Comparison of ENCODE assay signal across 8 cellular contexts in genomic region chr12:70733385-70733784, GRCh38.
DNase-seq lines count a peak whose midpoint lies in the region; ATAC-seq, FAIRE-seq and TF ChIP-seq lines count a peak whose summit lies in the region.

No MANE protein-coding gene starts in this region.

- ATAC-seq in HG03097 (IDR thresholded peaks at IDR 0.05; ENCODE audit: low FRiP score, unreplicated experiment) = peak; percentile 90
- peak; percentile 89 for ATAC-seq in sciatic nerve

- FAIRE-seq in D721Med (lab: Jason Lieb, UNC) = peak; percentile 67
- peak; percentile 68 for FAIRE-seq in GM19239 (lab: Jason Lieb, UNC)

- H3K9me3 ChIP-seq in WERI-Rb-1 (ENCODE audit: severe bottlenecking) (no peaks in the 10 kb centered on the region), cardiac muscle cell (ENCODE audit: low read depth) (no peaks in the 10 kb centered on the region)

- H3K4me3 ChIP-seq in WERI-Rb-1 (ENCODE audit: low read depth, low read length) = no peak overlapping the region
- no peak overlapping the region for H3K4me3 ChIP-seq in cardiac muscle cell

- intact Hi-C loops in sciatic nerve (cut with DNase I) = loop anchor here (10.0 kb wide), 1 partner anchor 849 kb away; no protein-coding TSS in a partner anchor

- TF ChIP-seq CTCF in D721Med (IDR thresholded peaks at IDR 0.05; ENCODE audit: insufficient read depth, missing control alignments) (peak; percentile 81), WERI-Rb-1 (IDR thresholded peaks at IDR 0.05; ENCODE audit: low read depth, low read length) (peak; percentile 51), cardiac muscle cell (IDR thresholded peaks at IDR 0.05; ENCODE audit: low read depth, low read length) (peak; percentile 70)

- H3K36me3 ChIP-seq in WERI-Rb-1 (no peaks in the 10 kb centered on the region), cardiac muscle cell (no peaks in the 10 kb centered on the region)

- H3K27ac ChIP-seq in WERI-Rb-1 = no peak overlapping the region
- no peak overlapping the region for H3K27ac ChIP-seq in cardiac muscle cell

- DNase-seq in D721Med (ENCODE audit: insufficient read length, low spot score) (peak; percentile 17), GM19239 (ENCODE audit: insufficient read length, low spot score) (peak; percentile 35), NCI-H2081 treated with DMSO at 0.1 percent for 48 hours (lab: John Stamatoyannopoulos, UW) (peak; percentile 35), WERI-Rb-1 (peak; percentile 37), cardiac muscle cell (ENCODE audit: low read depth in 1 of 2, low spot score in 1 of 2) (peak; percentile 76 to 85), sciatic nerve (ENCODE audit: low spot score) (no peak), T1000 (lab: John Stamatoyannopoulos, UW) (no peak)

- H3K4me1 ChIP-seq in cardiac muscle cell (ENCODE audit: low read depth) = peaks cover 10% of the 10 kb centered on the region

- H3K27me3 ChIP-seq in WERI-Rb-1 (ENCODE audit: insufficient read depth, low read depth, severe bottlenecking) (no peaks in the 10 kb centered on the region), cardiac muscle cell (no peaks in the 10 kb centered on the region)

Comparison
In these comparisons a context has a peak if more than half of its experiments do, and no peak if none do; other contexts are left out.
1. DNase-seq: peak in D721Med (single experiment), GM19239 (single experiment), NCI-H2081 treated with DMSO at 0.1 percent for 48 hours (single experiment), WERI-Rb-1 (single experiment) and cardiac muscle cell (2 of 2); none in sciatic nerve (single experiment) and T1000 (single experiment).
2. Peak in every context shown above with its lines, with median percentiles within 50 percentile points of each other: CTCF ChIP-seq.